ENCODE assay signal across 21 cellular contexts in genomic region chr11:106495046-106495445, GRCh38.
DNase-seq lines count a peak whose midpoint lies in the region; ATAC-seq and TF ChIP-seq lines count a peak whose summit lies in the region.
"Had no signal": no experiment of that assay in that cellular context is flagged by ENCODE, and none has a peak within 500 bp of the region (broad histone marks: within the 10 kb centered on the region; RNA-seq: fewer than 3 reads in every experiment).

No MANE protein-coding gene starts in this region.

- no peak for TF ChIP-seq CTCF in AG10803 (conservative IDR thresholded peaks at IDR 0.05; ENCODE audit: low read length)
- no peak for TF ChIP-seq CTCF in glutamatergic neuron (IDR thresholded peaks at IDR 0.05; ENCODE audit: partially characterized antibody, unreplicated experiment)

- H3K27ac Mint-ChIP-seq in glutamatergic neuron (ENCODE audit: unreplicated experiment): peak overlapping the region; percentile 86
- H3K27ac Mint-ChIP-seq: activated CD4-positive, alpha-beta T cell treated with anti-CD3 and anti-CD28 coated beads for 36 hours; activated naive CD8-positive, alpha-beta T cell; effector memory CD8-positive, alpha-beta T cell; naive thymus-derived CD8-positive, alpha-beta T cell; stimulated activated memory B cell treated with anti-CD40 and anti-IgM and Interleukin-4, amounts not matched to agents 10 μg/mL and 1 μg/mL and 100 μg/mL, for 72 hours; T-cell had no signal

- intact Hi-C loops in cardiac septum (cut with DNase I): no loop called here

- H3K36me3 Mint-ChIP-seq in glutamatergic neuron (ENCODE audit: unreplicated experiment): peaks cover 5% of the 10 kb centered on the region
- H3K36me3 Mint-ChIP-seq: activated naive CD8-positive, alpha-beta T cell; naive thymus-derived CD8-positive, alpha-beta T cell; stimulated activated memory B cell treated with anti-CD40 and anti-IgM and Interleukin-4, amounts not matched to agents 10 μg/mL and 1 μg/mL and 100 μg/mL, for 72 hours; T-cell had no signal

- peaks cover 1% of the 10 kb centered on the region for H3K9me3 Mint-ChIP-seq in glutamatergic neuron (ENCODE audit: unreplicated experiment)

- H3K4me1 Mint-ChIP-seq in glutamatergic neuron (ENCODE audit: low read depth, unreplicated experiment): peaks cover 9% of the 10 kb centered on the region
- H3K4me1 Mint-ChIP-seq: activated CD4-positive, alpha-beta T cell treated with anti-CD3 and anti-CD28 coated beads for 36 hours; naive thymus-derived CD8-positive, alpha-beta T cell; stimulated activated memory B cell treated with anti-CD40 and anti-IgM and Interleukin-4, amounts not matched to agents 10 μg/mL and 1 μg/mL and 100 μg/mL, for 72 hours; T-cell had no signal

- H3K4me3 ChIP-seq in AG10803 (ENCODE audit: low read length): no peak overlapping the region
- H3K4me3 ChIP-seq: gastrocnemius medialis, sigmoid colon had no signal

- no peaks in the 10 kb centered on the region for H3K27me3 Mint-ChIP-seq in glutamatergic neuron (ENCODE audit: unreplicated experiment)
- H3K27me3 Mint-ChIP-seq: activated CD4-positive, alpha-beta T cell treated with anti-CD3 and anti-CD28 coated beads for 36 hours; activated naive CD8-positive, alpha-beta T cell; effector memory CD8-positive, alpha-beta T cell; naive thymus-derived CD8-positive, alpha-beta T cell; stimulated activated memory B cell treated with anti-CD40 and anti-IgM and Interleukin-4, amounts not matched to agents 10 μg/mL and 1 μg/mL and 100 μg/mL, for 72 hours; T-cell had no signal

- DNase-seq in AG10803 (ENCODE audit: low read depth) (peak; percentile 51), HPDE6-E6E7 (ENCODE audit: extremely low spot score) (peak; percentile 52), astrocyte of the hippocampus (ENCODE audit: low read depth, low spot score) (peak; percentile 54), glutamatergic neuron (no peak), cardiac septum (ENCODE audit: low spot score) (no peak), NCI-H2196 treated with DMSO at 0.1 percent for 48 hours (lab: John Stamatoyannopoulos, UW; ENCODE audit: unreplicated experiment) (no peak), NCI-H2081 treated with DMSO at 0.1 percent for 48 hours (lab: John Stamatoyannopoulos, UW) (no peak)
- DNase-seq: activated CD4-positive, alpha-beta T cell treated with anti-CD3 and anti-CD28 coated beads for 36 hours; effector memory CD8-positive, alpha-beta T cell; gastrocnemius medialis; KBM-7; mesendoderm; naive thymus-derived CD8-positive, alpha-beta T cell; NCI-H2081; NCI-H526; SIG-M5; sigmoid colon; T-cell had no signal

- no peak for ATAC-seq in HG02852 (IDR thresholded peaks at IDR 0.05; ENCODE audit: unreplicated experiment)
- ATAC-seq: activated CD4-positive, alpha-beta T cell treated with anti-CD3 and anti-CD28 coated beads for 36 hours; effector memory CD8-positive, alpha-beta T cell; gastrocnemius medialis; naive thymus-derived CD8-positive, alpha-beta T cell; stimulated activated memory B cell treated with anti-CD40 and anti-IgM and Interleukin-4, amounts not matched to agents 10 μg/mL and 1 μg/mL and 100 μg/mL, for 72 hours; T-cell had no signal

- no peak overlapping the region for H3K4me3 Mint-ChIP-seq in glutamatergic neuron (ENCODE audit: unreplicated experiment)
- H3K4me3 Mint-ChIP-seq: activated CD4-positive, alpha-beta T cell treated with anti-CD3 and anti-CD28 coated beads for 36 hours; activated naive CD8-positive, alpha-beta T cell; effector memory CD8-positive, alpha-beta T cell; naive thymus-derived CD8-positive, alpha-beta T cell; stimulated activated memory B cell treated with anti-CD40 and anti-IgM and Interleukin-4, amounts not matched to agents 10 μg/mL and 1 μg/mL and 100 μg/mL, for 72 hours; T-cell had no signal

Comparison
In these comparisons a context has a peak if more than half of its experiments do, and no peak if none do; other contexts are left out.
1. DNase-seq: peak in AG10803 (single experiment), HPDE6-E6E7 (single experiment) and astrocyte of the hippocampus (single experiment); none in glutamatergic neuron (single experiment), cardiac septum (single experiment), NCI-H2196 treated with DMSO at 0.1 percent for 48 hours (single experiment) and NCI-H2081 treated with DMSO at 0.1 percent for 48 hours (single experiment).